Comparison of ENCODE assay signal across 15 cellular contexts in the genomic region with DNA sequence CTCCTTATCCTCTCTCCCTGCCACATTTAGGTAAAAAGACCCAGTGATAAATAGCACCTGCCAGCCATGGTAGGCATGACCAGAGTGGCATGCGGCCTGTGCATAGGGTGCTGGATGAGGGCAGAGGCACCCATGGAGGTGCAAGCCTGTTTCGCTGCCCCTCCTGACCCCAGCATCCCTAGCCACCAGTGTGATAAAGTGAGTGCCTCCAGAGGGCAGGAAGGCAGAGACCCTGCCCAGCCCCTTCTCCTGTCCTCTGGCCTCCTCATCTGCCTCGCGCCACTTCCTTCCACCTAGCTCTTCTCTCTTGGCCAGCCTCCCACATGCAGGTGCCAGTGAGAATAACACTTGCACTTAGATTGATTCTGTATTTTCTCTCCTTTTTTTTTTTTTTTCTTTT.
DNase-seq lines count a peak whose midpoint lies in the region; ATAC-seq, FAIRE-seq and TF ChIP-seq lines count a peak whose summit lies in the region.
"Had no signal": no experiment of that assay in that cellular context is flagged by ENCODE, and none has a peak within 500 bp of the region (broad histone marks: within the 10 kb centered on the region; RNA-seq: fewer than 3 reads in every experiment).

No MANE protein-coding gene starts in this region.

- ATAC-seq in left lobe of liver: no peak
- no peak for ATAC-seq in WTC11
- ATAC-seq: esophagus mucosa, heart right ventricle, K562, Panc1 had no signal

- H4K91ac ChIP-seq in neuronal stem cell (ENCODE audit: low read depth, low read length, poor library complexity): no peak overlapping the region

- H3K4me3 Mint-ChIP-seq in IgD-negative memory B cell (peak overlapping the region; percentile 61 to 87 (median 74)), WTC11 (no peak overlapping the region)
- no peak overlapping the region for H3K4me3 Mint-ChIP-seq in activated naive CD8-positive, alpha-beta T cell

- TF ChIP-seq POLR2A in GM12891 (IDR thresholded peaks at IDR 0.05; ENCODE audit: low read depth, low read length): no peak

- H3K9me3 ChIP-seq in neuronal stem cell (replicated peaks in 1 of 2; ENCODE audit: control insufficient read depth in 2 of 2, insufficient read depth in 1 of 2, low read depth in 1 of 2, low read length in 2 of 2): no peaks in the 10 kb centered on the region
- H3K9me3 ChIP-seq: colonic mucosa, heart right ventricle, right atrium auricular region had no signal

- no peak overlapping the region for H3K9ac ChIP-seq in neuronal stem cell (ENCODE audit: low read depth, low read length, poor library complexity)

- no peaks in the 10 kb centered on the region for H3K27me3 ChIP-seq in neuronal stem cell (ENCODE audit: control insufficient read depth in 3 of 3, insufficient read depth in 3 of 3, low read depth in 1 of 3, low read length in 3 of 3)
- H3K27me3 ChIP-seq: colonic mucosa, heart right ventricle, right atrium auricular region had no signal

- POLR2A ChIA-PET in WTC11 (lab: Charles Lee): no interaction called here

- H3K79me1 ChIP-seq in neuronal stem cell (ENCODE audit: low read depth, low read length): no peaks in the 10 kb centered on the region

- no peak overlapping the region for H3K4ac ChIP-seq in neuronal stem cell (ENCODE audit: low read length)

- no peak overlapping the region for H2AFZ ChIP-seq in neuronal stem cell (ENCODE audit: low read length)

- CTCF ChIA-PET in WTC11 (lab: Charles Lee): interaction anchor here (0.6 to 1.5 kb wide), 4 partner anchors 18 to 111 kb away, joined by 3 to 6 read pairs (median 4); a partner anchor contains a TSS

- H3K27me3 Mint-ChIP-seq in IgD-negative memory B cell: no peaks in the 10 kb centered on the region
- H3K27me3 Mint-ChIP-seq in activated naive CD8-positive, alpha-beta T cell: no peaks in the 10 kb centered on the region
- peaks cover 2% of the 10 kb centered on the region; the same call in 1 of the 2 replicates for H3K27me3 Mint-ChIP-seq in WTC11 (ENCODE audit: low read depth)

- peak overlapping the region; percentile 5 for H2BK12ac ChIP-seq in neuronal stem cell (ENCODE audit: low read length)

- no peak overlapping the region for H4K8ac ChIP-seq in neuronal stem cell (ENCODE audit: low read depth, low read length)

- H3K9me3 Mint-ChIP-seq in IgD-negative memory B cell: no peaks in the 10 kb centered on the region
- H3K9me3 Mint-ChIP-seq in activated naive CD8-positive, alpha-beta T cell (ENCODE audit: low read depth): no peaks in the 10 kb centered on the region
- H3K9me3 Mint-ChIP-seq in WTC11: no peaks in the 10 kb centered on the region

- no peak overlapping the region for H2AK5ac ChIP-seq in neuronal stem cell (ENCODE audit: low read depth, low read length)

- H3K36me3 Mint-ChIP-seq in IgD-negative memory B cell (peaks cover 6% of the 10 kb centered on the region), WTC11 (no peaks in the 10 kb centered on the region)
- peaks cover 2% of the 10 kb centered on the region for H3K36me3 Mint-ChIP-seq in activated naive CD8-positive, alpha-beta T cell

- no peak overlapping the region for H3K4me2 ChIP-seq in neuronal stem cell (ENCODE audit: insufficient read depth, low read length, poor library complexity, severe bottlenecking)

- H2BK120ac ChIP-seq in neuronal stem cell (ENCODE audit: low read depth, low read length): no peak overlapping the region

- H3K18ac ChIP-seq in neuronal stem cell (ENCODE audit: low read length): peak overlapping the region; percentile 2

- no peaks in the 10 kb centered on the region for H3K36me3 ChIP-seq in neuronal stem cell (replicated peaks in 1 of 2; ENCODE audit: control insufficient read depth in 2 of 2, insufficient read depth in 2 of 2, low read length in 2 of 2)
- H3K36me3 ChIP-seq: colonic mucosa, heart right ventricle, right atrium auricular region had no signal

- TF ChIP-seq CTCF in WTC11 (IDR thresholded peaks at IDR 0.05): no peak

- H3K27ac ChIP-seq in neuronal stem cell (replicated peaks; ENCODE audit: low read length): no peak overlapping the region
- H3K27ac ChIP-seq: heart right ventricle, right atrium auricular region had no signal

- H2BK15ac ChIP-seq in neuronal stem cell (ENCODE audit: low read length): peak overlapping the region; percentile 88

- DNase-seq in GM12891 (ENCODE audit: insufficient read length, low spot score) (no peak), neuronal stem cell (ENCODE audit: low spot score) (no peak), left lobe of liver (ENCODE audit: low spot score) (no peak), 8988T (no peak), WTC11 (ENCODE audit: low spot score) (no peak)
- DNase-seq: amniotic stem cell, heart right ventricle, NCI-H1417 treated with DMSO at 0.1 percent for 48 hours had no signal

- H3K27ac Mint-ChIP-seq in IgD-negative memory B cell (peak overlapping the region; percentile 82 to 99 (median 96)), WTC11 (no peak overlapping the region)
- H3K27ac Mint-ChIP-seq in activated naive CD8-positive, alpha-beta T cell: peak overlapping the region; percentile 64

- no peak overlapping the region for H3K23ac ChIP-seq in neuronal stem cell (ENCODE audit: low read depth, low read length, poor library complexity)

- H3K4me1 ChIP-seq in neuronal stem cell (ENCODE audit: control insufficient read depth in 2 of 2, insufficient read depth in 1 of 2, low read depth in 1 of 2, low read length in 2 of 2): peaks cover 0 to 18% of the 10 kb centered on the region in 2 donors
- H3K4me1 ChIP-seq: right atrium auricular region had no signal

- no peak overlapping the region for H3K4me3 ChIP-seq in neuronal stem cell (ENCODE audit: low read length in 2 of 2)
- H3K4me3 ChIP-seq: colonic mucosa, heart right ventricle, K562, right atrium auricular region had no signal

- no CpG with 5 or more reads among the region's 4 CpGs for WGBS in neuronal stem cell (ENCODE audit: extremely low coverage in 2 of 2, insufficient read length in 2 of 2, insufficient replicate concordance in 1 of 2), 2 donors

- FAIRE-seq in GM12891 (lab: Jason Lieb, UNC): no peak
- FAIRE-seq: K562 had no signal

- H3K14ac ChIP-seq in neuronal stem cell (ENCODE audit: low read length): no peak overlapping the region

- H3K4me1 Mint-ChIP-seq in IgD-negative memory B cell (peaks cover 65 to 69% (median 67%) of the 10 kb centered on the region in 3 donors), WTC11 (peaks cover 26% of the 10 kb centered on the region)
- H3K4me1 Mint-ChIP-seq in activated naive CD8-positive, alpha-beta T cell (ENCODE audit: low read depth): peaks cover 63% of the 10 kb centered on the region

- no peak overlapping the region for H2BK5ac ChIP-seq in neuronal stem cell (ENCODE audit: low read length)

TF ChIP-seq in GM12891, 5 proteins besides CTCF, POLR2A, EP300 and RAD21:
- TF ChIP-seq POU2F2 (IDR thresholded peaks at IDR 0.05; ENCODE audit: low read depth, low read length): no peak
- peak; percentile 55 for TF ChIP-seq SPI1 (IDR thresholded peaks at IDR 0.05; ENCODE audit: low read depth, low read length)
- TF ChIP-seq PAX5 (IDR thresholded peaks at IDR 0.05; ENCODE audit: insufficient read depth, low read length, severe bottlenecking): no peak
- TF ChIP-seq POLR2AphosphoS5 (IDR thresholded peaks at IDR 0.05; ENCODE audit: low read depth, low read length): peak; percentile 24; the same call in 1 of the 2 replicates
- TF ChIP-seq TAF1 (IDR thresholded peaks at IDR 0.05; ENCODE audit: low read depth, low read length): no peak

TF ChIP-seq in WTC11, 78 proteins besides CTCF, POLR2A, EP300 and RAD21 (continues in another document):
- no peak for TF ChIP-seq ZNF317 (CRISPR knock-in tag; IDR thresholded peaks at IDR 0.05; ENCODE audit: borderline replicate concordance, low read depth)
- TF ChIP-seq ZNF396 (CRISPR knock-in tag; IDR thresholded peaks at IDR 0.05; ENCODE audit: borderline replicate concordance): no peak
- TF ChIP-seq NFE2L1 (CRISPR knock-in tag; IDR thresholded peaks at IDR 0.05): no peak
- TF ChIP-seq FOXJ3 (CRISPR knock-in tag; IDR thresholded peaks at IDR 0.05; ENCODE audit: borderline replicate concordance): no peak
- TF ChIP-seq, protein P1, sequence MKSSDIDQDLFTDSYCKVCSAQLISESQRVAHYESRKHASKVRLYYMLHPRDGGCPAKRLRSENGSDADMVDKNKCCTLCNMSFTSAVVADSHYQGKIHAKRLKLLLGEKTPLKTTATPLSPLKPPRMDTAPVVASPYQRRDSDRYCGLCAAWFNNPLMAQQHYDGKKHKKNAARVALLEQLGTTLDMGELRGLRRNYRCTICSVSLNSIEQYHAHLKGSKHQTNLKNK (CRISPR knock-in tag; IDR thresholded peaks at IDR 0.05): no peak
- TF ChIP-seq, protein P2, sequence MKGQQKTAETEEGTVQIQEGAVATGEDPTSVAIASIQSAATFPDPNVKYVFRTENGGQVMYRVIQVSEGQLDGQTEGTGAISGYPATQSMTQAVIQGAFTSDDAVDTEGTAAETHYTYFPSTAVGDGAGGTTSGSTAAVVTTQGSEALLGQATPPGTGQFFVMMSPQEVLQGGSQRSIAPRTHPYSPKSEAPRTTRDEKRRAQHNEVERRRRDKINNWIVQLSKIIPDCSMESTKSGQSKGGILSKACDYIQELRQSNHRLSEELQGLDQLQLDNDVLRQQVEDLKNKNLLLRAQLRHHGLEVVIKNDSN (CRISPR knock-in tag; IDR thresholded peaks at IDR 0.05): no peak
- TF ChIP-seq MXD4 (CRISPR knock-in tag; IDR thresholded peaks at IDR 0.05; ENCODE audit: borderline replicate concordance): no peak
- TF ChIP-seq, protein P3, sequence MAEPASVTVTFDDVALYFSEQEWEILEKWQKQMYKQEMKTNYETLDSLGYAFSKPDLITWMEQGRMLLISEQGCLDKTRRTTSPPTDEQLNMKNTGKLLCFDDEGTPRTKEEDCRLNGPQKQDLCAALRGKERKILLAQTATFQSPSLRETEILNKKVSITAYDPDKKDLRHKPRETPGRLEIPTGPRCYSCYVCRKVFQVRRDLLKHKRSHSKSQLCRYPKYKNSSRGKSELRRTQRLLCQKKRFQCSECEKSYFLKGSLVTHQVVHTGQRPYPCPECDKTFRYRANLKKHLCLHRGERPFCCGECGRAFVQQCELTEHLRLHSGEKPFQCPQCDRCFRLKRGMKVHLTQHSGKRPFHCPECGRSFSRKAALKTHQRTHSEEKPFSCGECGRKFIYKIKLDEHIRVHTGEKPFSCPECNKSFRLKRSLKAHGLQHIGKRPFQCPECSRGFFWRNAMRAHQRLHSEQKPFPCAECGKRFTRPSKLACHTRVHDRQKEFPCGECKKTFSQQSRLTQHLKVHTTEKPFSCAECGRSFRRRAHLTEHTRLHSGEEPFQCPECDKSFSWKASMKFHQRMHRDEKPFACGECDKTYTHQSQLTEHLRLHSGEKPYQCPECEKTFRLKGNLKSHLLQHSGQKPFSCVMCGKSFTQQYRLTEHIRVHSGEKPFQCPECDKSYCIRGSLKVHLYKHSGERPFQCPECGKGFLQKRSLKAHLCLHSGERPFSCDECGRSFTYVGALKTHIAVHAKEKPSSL (CRISPR knock-in tag; conservative IDR thresholded peaks at IDR 0.05): no peak

Comparison
In these comparisons a context has a peak if more than half of its experiments do, and no peak if none do; other contexts are left out.
1. H3K4me3 Mint-ChIP-seq: peak in IgD-negative memory B cell (4 of 4); none in activated naive CD8-positive, alpha-beta T cell (single experiment) and WTC11 (single experiment).